1 cellular context compared by ENCODE assay signal in the genomic region with DNA sequence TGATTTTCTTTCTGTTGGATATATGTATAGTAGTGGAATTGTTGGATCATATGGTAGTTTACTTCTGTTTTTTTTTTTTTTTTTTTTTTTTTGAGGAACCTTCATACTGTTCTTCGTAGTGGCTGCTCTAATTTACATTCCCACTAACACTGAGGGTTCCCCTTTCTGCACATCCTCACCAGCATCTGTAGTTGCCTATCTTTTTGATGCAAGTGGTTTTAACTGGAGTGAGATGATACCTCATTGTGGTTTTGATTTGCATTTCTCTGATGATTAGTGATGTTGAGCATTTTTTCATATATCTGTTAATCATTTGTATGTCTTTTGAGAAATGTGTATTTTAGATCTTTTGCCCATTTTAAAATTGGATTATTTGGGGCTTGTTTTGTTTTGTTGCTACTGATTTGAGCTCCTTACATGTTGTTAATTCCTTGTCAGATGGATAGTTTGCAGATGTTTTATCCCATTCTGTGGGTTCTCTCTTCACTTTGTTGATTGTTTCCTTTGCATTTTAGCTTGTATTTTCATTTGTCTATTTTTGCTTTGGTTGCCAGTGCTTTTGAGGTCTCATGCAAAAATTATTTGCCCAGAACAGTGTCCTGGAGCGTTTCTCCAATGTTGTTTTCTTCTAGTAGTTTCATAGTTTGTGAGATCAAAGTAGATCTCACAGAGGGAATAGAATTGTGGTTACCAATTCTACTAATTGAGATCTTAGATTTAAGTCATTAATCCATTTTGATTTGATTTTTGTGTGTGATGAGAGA.
TF ChIP-seq lines count a peak whose summit lies in the region.

No MANE protein-coding gene starts in this region.

TF ChIP-seq in GM12878, 131 proteins besides CTCF, POLR2A, EP300 and RAD21 (continued from another document):
- TF ChIP-seq MLLT1 (IDR thresholded peaks at IDR 0.05) (peak; percentile 33; the same call in 1 of the 2 replicates), JUNB (IDR thresholded peaks at IDR 0.05) (no peak), HDGF (IDR thresholded peaks at IDR 0.05) (no peak), BHLHE40 (IDR thresholded peaks at IDR 0.05; ENCODE audit: borderline replicate concordance in 1 of 2, low read depth in 2 of 2, low read length in 1 of 2) (peak; percentile 12 to 18; a peak in 1 of 4 replicates), MYC (IDR thresholded peaks at IDR 0.05; ENCODE audit: insufficient read depth, insufficient read length, insufficient replicate concordance, low read length, severe bottlenecking) (no peak), ZNF384 (IDR thresholded peaks at IDR 0.05; ENCODE audit: borderline replicate concordance, low read depth, low read length) (peak; percentile 80), ATF2 (IDR thresholded peaks at IDR 0.05; ENCODE audit: low read length) (0 out of 2 replicates have a peak, but pooled peaks have one; percentile 25), RUNX3 (IDR thresholded peaks at IDR 0.05; ENCODE audit: low read length) (peak; percentile 84), ZNF24 (IDR thresholded peaks at IDR 0.05) (peak; percentile 37; the same call in 1 of the 2 replicates), IKZF2 (IDR thresholded peaks at IDR 0.05) (peak; percentile 59 to 73; a peak in 3 of 4 replicates), ZZZ3 (IDR thresholded peaks at IDR 0.05; ENCODE audit: control insufficient read depth, insufficient read length, low read depth) (no peak), POU2F2 (IDR thresholded peaks at IDR 0.05; ENCODE audit: borderline replicate concordance, low read depth, low read length) (peak; percentile 76; the same call in 1 of the 3 replicates), ETV6 (conservative IDR thresholded peaks at IDR 0.05 in 1 of 2, IDR thresholded peaks at IDR 0.05 in 1 of 2; ENCODE audit: borderline replicate concordance in 1 of 2, low read depth in 1 of 2) (0 out of 4 replicates have a peak, but pooled peaks of 1 of the 2 experiments have one; percentile 66)
- TF ChIP-seq, protein P1, sequence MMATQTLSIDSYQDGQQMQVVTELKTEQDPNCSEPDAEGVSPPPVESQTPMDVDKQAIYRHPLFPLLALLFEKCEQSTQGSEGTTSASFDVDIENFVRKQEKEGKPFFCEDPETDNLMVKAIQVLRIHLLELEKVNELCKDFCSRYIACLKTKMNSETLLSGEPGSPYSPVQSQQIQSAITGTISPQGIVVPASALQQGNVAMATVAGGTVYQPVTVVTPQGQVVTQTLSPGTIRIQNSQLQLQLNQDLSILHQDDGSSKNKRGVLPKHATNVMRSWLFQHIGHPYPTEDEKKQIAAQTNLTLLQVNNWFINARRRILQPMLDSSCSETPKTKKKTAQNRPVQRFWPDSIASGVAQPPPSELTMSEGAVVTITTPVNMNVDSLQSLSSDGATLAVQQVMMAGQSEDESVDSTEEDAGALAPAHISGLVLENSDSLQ (IDR thresholded peaks at IDR 0.05), result 0 out of 2 replicates have a peak, but pooled peaks have one; percentile 9
TF ChIP-seq in GM12878: peak in this region for 14.
